Comparison of ENCODE assay signal across 25 cellular contexts in genomic region chr13:58324130-58324529, GRCh38.
A peak's percentile ranks its signal among the peaks of the same experiment; 100 is the strongest.
DNase-seq lines count a peak whose midpoint lies in the region; ATAC-seq and TF ChIP-seq lines count a peak whose summit lies in the region.
"Had no signal": no experiment of that assay in that cellular context is flagged by ENCODE, and none has a peak within 500 bp of the region (broad histone marks: within the 10 kb centered on the region; RNA-seq: fewer than 3 reads in every experiment).

No MANE protein-coding gene starts in this region.

- H3K27ac ChIP-seq in RWPE1 (no peak overlapping the region), right lobe of liver (peak overlapping the region in 1 of 3 donors; percentile 5), heart left ventricle (no peak overlapping the region)
- H3K27ac ChIP-seq: ascending aorta, gastrocnemius medialis, skin epidermis, thyroid gland had no signal

- CTCF ChIA-PET in RWPE1 (lab: Yijun Ruan, JAX): interaction anchor here (0.6 kb wide), 2 partner anchors 13 to 333 kb away, joined by 3 to 5 read pairs; no protein-coding TSS in a partner anchor
- CTCF ChIA-PET in activated naive CD4-positive, alpha-beta T cell treated with anti-CD3 and anti-CD28 coated beads, Interleukin-2, amount 10 ng/mL, durations not matched to agents 7 days and 5 days (lab: Charles Lee): no interaction called here

- ATAC-seq in right lobe of liver (peak; percentile 97 to 100 (median 99)), heart left ventricle (no peak)
- ATAC-seq: activated CD4-positive, alpha-beta T cell treated with anti-CD3 and anti-CD28 coated beads for 36 hours; gastrocnemius medialis; stimulated activated naive CD8-positive, alpha-beta T cell treated with anti-CD3 and anti-CD28 coated beads, Interleukin-15, amount 100 ng/mL, for 72 hours had no signal

- H3K27me3 ChIP-seq in right lobe of liver (no peaks in the 10 kb centered on the region), heart left ventricle (no peaks in the 10 kb centered on the region)
- H3K27me3 ChIP-seq: ascending aorta, gastrocnemius medialis, thyroid gland had no signal

- no peaks in the 10 kb centered on the region for H3K36me3 ChIP-seq in right lobe of liver
- no peaks in the 10 kb centered on the region for H3K36me3 ChIP-seq in heart left ventricle
- H3K36me3 ChIP-seq: ascending aorta, gastrocnemius medialis, thyroid gland had no signal

- TF ChIP-seq POLR2A in right lobe of liver (IDR thresholded peaks at IDR 0.05): no peak
- TF ChIP-seq POLR2A in heart left ventricle (IDR thresholded peaks at IDR 0.05): no peak

- no peak overlapping the region for H3K4me3 Mint-ChIP-seq in HFFc6
- H3K4me3 Mint-ChIP-seq in activated naive CD4-positive, alpha-beta T cell treated with anti-CD3 and anti-CD28 coated beads, Interleukin-2, amount 10 ng/mL, durations not matched to agents 7 days and 5 days: no peak overlapping the region
- H3K4me3 Mint-ChIP-seq: activated CD4-positive, alpha-beta T cell treated with anti-CD3 and anti-CD28 coated beads for 36 hours; activated naive CD8-positive, alpha-beta T cell; stimulated activated naive CD8-positive, alpha-beta T cell treated with anti-CD3 and anti-CD28 coated beads, Interleukin-15, amount 100 ng/mL, for 72 hours; T-helper 1 cell treated with Interleukin-12 subunit alpha and Interleukin-12 subunit beta and Interleukin-4 antibody, amounts not matched to agents 30 μg/mL and 1 μg/mL, for 36 hours had no signal

- H3K4me1 ChIP-seq in right lobe of liver (peaks cover 0 to 10% (median 0%) of the 10 kb centered on the region in 4 donors), heart left ventricle (no peaks in the 10 kb centered on the region)
- H3K4me1 ChIP-seq: ascending aorta, gastrocnemius medialis, thyroid gland had no signal

- no peaks in the 10 kb centered on the region; the same call in 1 of the 2 replicates for H3K36me3 Mint-ChIP-seq in HFFc6 (ENCODE audit: low read depth)
- no peaks in the 10 kb centered on the region for H3K36me3 Mint-ChIP-seq in activated naive CD4-positive, alpha-beta T cell treated with anti-CD3 and anti-CD28 coated beads, Interleukin-2, amount 10 ng/mL, durations not matched to agents 7 days and 5 days
- H3K36me3 Mint-ChIP-seq: activated naive CD8-positive, alpha-beta T cell had no signal

- no peaks in the 10 kb centered on the region for H3K27me3 Mint-ChIP-seq in HFFc6 (ENCODE audit: insufficient read depth)
- no peaks in the 10 kb centered on the region for H3K27me3 Mint-ChIP-seq in activated naive CD4-positive, alpha-beta T cell treated with anti-CD3 and anti-CD28 coated beads, Interleukin-2, amount 10 ng/mL, durations not matched to agents 7 days and 5 days
- H3K27me3 Mint-ChIP-seq: activated CD4-positive, alpha-beta T cell treated with anti-CD3 and anti-CD28 coated beads for 36 hours; activated naive CD8-positive, alpha-beta T cell; stimulated activated naive CD8-positive, alpha-beta T cell treated with anti-CD3 and anti-CD28 coated beads, Interleukin-15, amount 100 ng/mL, for 72 hours had no signal

- no peak for TF ChIP-seq CTCF in RWPE1 (conservative IDR thresholded peaks at IDR 0.05; ENCODE audit: low read depth)
- TF ChIP-seq CTCF in right lobe of liver (IDR thresholded peaks at IDR 0.05): peak; percentile 32 to 39 (median 38)
- no peak for TF ChIP-seq CTCF in HFFc6 (IDR thresholded peaks at IDR 0.05)
- no peak for TF ChIP-seq CTCF in heart left ventricle (IDR thresholded peaks at IDR 0.05)

- H3K9me3 ChIP-seq in right lobe of liver: no peaks in the 10 kb centered on the region
- no peaks in the 10 kb centered on the region for H3K9me3 ChIP-seq in heart left ventricle
- H3K9me3 ChIP-seq: ascending aorta, gastrocnemius medialis, thyroid gland had no signal

- no peaks in the 10 kb centered on the region for H3K4me1 Mint-ChIP-seq in HFFc6 (ENCODE audit: low read depth)
- H3K4me1 Mint-ChIP-seq in activated naive CD4-positive, alpha-beta T cell treated with anti-CD3 and anti-CD28 coated beads, Interleukin-2, amount 10 ng/mL, durations not matched to agents 7 days and 5 days: no peaks in the 10 kb centered on the region
- H3K4me1 Mint-ChIP-seq: activated CD4-positive, alpha-beta T cell treated with anti-CD3 and anti-CD28 coated beads for 36 hours; stimulated activated naive CD8-positive, alpha-beta T cell treated with anti-CD3 and anti-CD28 coated beads, Interleukin-15, amount 100 ng/mL, for 72 hours had no signal

- H3K4me3 ChIP-seq in right lobe of liver (no peak overlapping the region), heart left ventricle (no peak overlapping the region)
- H3K4me3 ChIP-seq: ascending aorta, gastrocnemius medialis, skin epidermis, thyroid gland had no signal

- H3K27ac Mint-ChIP-seq in HFFc6: no peak overlapping the region
- no peak overlapping the region for H3K27ac Mint-ChIP-seq in activated naive CD4-positive, alpha-beta T cell treated with anti-CD3 and anti-CD28 coated beads, Interleukin-2, amount 10 ng/mL, durations not matched to agents 7 days and 5 days
- H3K27ac Mint-ChIP-seq: activated CD4-positive, alpha-beta T cell treated with anti-CD3 and anti-CD28 coated beads for 36 hours; activated naive CD8-positive, alpha-beta T cell; stimulated activated naive CD8-positive, alpha-beta T cell treated with anti-CD3 and anti-CD28 coated beads, Interleukin-15, amount 100 ng/mL, for 72 hours; T-helper 1 cell treated with Interleukin-12 subunit alpha and Interleukin-12 subunit beta and Interleukin-4 antibody, amounts not matched to agents 30 μg/mL and 1 μg/mL, for 36 hours had no signal

- H3K9me3 Mint-ChIP-seq in HFFc6: peaks cover 8% of the 10 kb centered on the region
- H3K9me3 Mint-ChIP-seq in activated naive CD4-positive, alpha-beta T cell treated with anti-CD3 and anti-CD28 coated beads, Interleukin-2, amount 10 ng/mL, durations not matched to agents 7 days and 5 days: peaks cover 1% of the 10 kb centered on the region
- H3K9me3 Mint-ChIP-seq: stimulated activated naive CD8-positive, alpha-beta T cell treated with anti-CD3 and anti-CD28 coated beads, Interleukin-15, amount 100 ng/mL, for 72 hours had no signal

- POLR2A ChIA-PET in RWPE1 (lab: Yijun Ruan, JAX; ENCODE audit: low non-redundant PET): no interaction called here

- peak; percentile 70 for DNase-seq in CD1c-positive myeloid dendritic cell (ENCODE audit: extremely low spot score)
- peak; percentile 78 for DNase-seq in MV-4-11 (lab: John Stamatoyannopoulos, UW)
- DNase-seq in RWPE1 (ENCODE audit: low spot score): peak; percentile 6
- DNase-seq in right lobe of liver: no peak
- no peak for DNase-seq in HFFc6
- DNase-seq in heart left ventricle: no peak
- DNase-seq in activated naive CD4-positive, alpha-beta T cell treated with anti-CD3 and anti-CD28 coated beads, Interleukin-2, amount 10 ng/mL, durations not matched to agents 7 days and 5 days: no peak
- DNase-seq: ACHN; activated CD4-positive, alpha-beta T cell treated with anti-CD3 and anti-CD28 coated beads for 36 hours; activated T-cell treated with anti-CD3 and anti-CD28 coated beads for 4 hours; caudate nucleus; gastrocnemius medialis; hippocampal formation; left cardiac atrium; NCI-H1436; NCI-H2081 treated with DMSO at 0.1 percent for 48 hours; NCI-H345; NCI-H774; occipital lobe; stimulated activated naive CD8-positive, alpha-beta T cell treated with anti-CD3 and anti-CD28 coated beads, Interleukin-15, amount 100 ng/mL, for 72 hours; thyroid gland had no signal

- intact Hi-C loops in right lobe of liver (cut with DNase I) (no loop called here), heart left ventricle (cut with DNase I) (no loop called here)

Comparison
In these comparisons a context has a peak if more than half of its experiments do, and no peak if none do; other contexts are left out.
1. DNase-seq: peak in CD1c-positive myeloid dendritic cell (single experiment), MV-4-11 (single experiment) and RWPE1 (single experiment); none in right lobe of liver (0 of 3), HFFc6 (single experiment), heart left ventricle (0 of 5) and activated naive CD4-positive, alpha-beta T cell treated with anti-CD3 and anti-CD28 coated beads, Interleukin-2, amount 10 ng/mL, durations not matched to agents 7 days and 5 days (single experiment).
2. CTCF ChIP-seq: peak in right lobe of liver (4 of 4); none in RWPE1 (single experiment), HFFc6 (single experiment) and heart left ventricle (0 of 12).
3. ATAC-seq: peak in right lobe of liver (4 of 4); none in heart left ventricle (0 of 4).